ENCODE assay signal across 30 cellular contexts in genomic region chr9:93326654-93327053, GRCh38.
"Had no signal": no experiment of that assay in that cellular context is flagged by ENCODE, and none has a peak within 500 bp of the region (broad histone marks: within the 10 kb centered on the region; RNA-seq: fewer than 3 reads in every experiment).

No MANE protein-coding gene starts in this region.

- FAIRE-seq: kidney, urothelium cell line had no signal

- DNase-seq: heart right ventricle; hippocampal formation; kidney; left colon; left lung; lower lobe of right lung; mammary epithelial cell; mesenchymal stem cell; naive thymus-derived CD8-positive, alpha-beta T cell; occipital lobe; ovary; stimulated activated CD4-positive, alpha-beta T cell treated with anti-CD3 and anti-CD28 coated beads, Interleukin-12 subunit alpha, Interleukin-12 subunit beta, amount 100 ng/mL, for 4 hours; stimulated activated CD4-positive, alpha-beta T cell treated with anti-CD3 and anti-CD28 coated beads, Interleukin-15, amount 100 ng/mL, for 24 hours; stimulated activated CD4-positive, alpha-beta T cell treated with anti-CD3 and anti-CD28 coated beads, Interleukin-2, amount 100 ng/mL, for 24 hours; stimulated activated CD4-positive, alpha-beta T cell treated with anti-CD3 and anti-CD28 coated beads, Interleukin-4, amount 100 ng/mL, for 1 hour; stimulated activated naive CD4-positive, alpha-beta T cell; tibial artery; trophoblast cell; upper lobe of right lung had no signal

- H3K27ac ChIP-seq: heart right ventricle, left lung, lower lobe of right lung, neutrophil, ovary, right atrium auricular region, skin epidermis, suprapubic skin, thoracic aorta, tibial artery, upper lobe of right lung had no signal

- H3K4me3 Mint-ChIP-seq: naive thymus-derived CD8-positive, alpha-beta T cell; nephron; neural crest cell; stimulated activated naive CD8-positive, alpha-beta T cell treated with anti-CD3 and anti-CD28 coated beads, Interleukin-15, Interleukin-2, amounts not matched to agents 100 ng/mL and 50 ng/mL, for 24 hours had no signal

- ATAC-seq: left lung; lower lobe of right lung; naive thymus-derived CD8-positive, alpha-beta T cell; sciatic nerve; upper lobe of right lung had no signal

- H3K4me3 ChIP-seq: heart right ventricle, left lung, lower lobe of right lung, ovary, right atrium auricular region, skin epidermis, suprapubic skin, thoracic aorta, tibial artery, upper lobe of right lung had no signal

- H3K27me3 Mint-ChIP-seq: progenitor cell of endocrine pancreas had no signal

- H3K36me3 ChIP-seq: heart right ventricle, left lung, lower lobe of right lung, neutrophil, ovary, right atrium auricular region, suprapubic skin, thoracic aorta, tibial artery, upper lobe of right lung had no signal

- H3K36me3 Mint-ChIP-seq: naive thymus-derived CD8-positive, alpha-beta T cell had no signal

- H3K4me1 Mint-ChIP-seq: nephron, neural crest cell had no signal

- H3K27ac Mint-ChIP-seq: naive thymus-derived CD8-positive, alpha-beta T cell; nephron; progenitor cell of endocrine pancreas; stimulated activated naive CD8-positive, alpha-beta T cell treated with anti-CD3 and anti-CD28 coated beads, Interleukin-15, Interleukin-2, amounts not matched to agents 100 ng/mL and 50 ng/mL, for 24 hours had no signal

- H3K4me1 ChIP-seq: left lung, lower lobe of right lung, right atrium auricular region, suprapubic skin, tibial artery, upper lobe of right lung had no signal

- H3K9me3 ChIP-seq: heart right ventricle, left lung, lower lobe of right lung, neutrophil, ovary, right atrium auricular region, suprapubic skin, thoracic aorta, tibial artery, upper lobe of right lung had no signal

- H3K9me3 Mint-ChIP-seq: naive thymus-derived CD8-positive, alpha-beta T cell; stimulated activated naive CD8-positive, alpha-beta T cell treated with anti-CD3 and anti-CD28 coated beads, Interleukin-15, Interleukin-2, amounts not matched to agents 100 ng/mL and 50 ng/mL, for 24 hours had no signal

- H3K27me3 ChIP-seq: heart right ventricle, left lung, ovary, right atrium auricular region, tibial artery, upper lobe of right lung had no signal
